Comparison of ENCODE assay signal across 6 cellular contexts in genomic region chr7:143555968-143556367, GRCh38. TPM values are rescaled to one million over a fixed set of nuclear protein-coding genes. Genes with fewer than 3 reads are reported as not detected.
"Had no signal": no experiment of that assay in that cellular context is flagged by ENCODE, and none has a peak within 500 bp of the region (broad histone marks: within the 10 kb centered on the region; RNA-seq: fewer than 3 reads in every experiment).

No MANE protein-coding gene starts in this region.

RNA-seq across cellular contexts. Expression of gene CTAGE15, which starts 15.6 kb away (rescaled TPM):
- total RNA-seq: kidney epithelial cell, left cardiac atrium, left ventricle myocardium inferior, lung microvascular endothelial cell, mesenteric fat pad had no signal
- polyA plus RNA-seq: immature natural killer cell had no signal
